Comparison of ENCODE assay signal across 18 cellular contexts in genomic region chr2:47640356-47640755, GRCh38.
"Had no signal": no experiment of that assay in that cellular context is flagged by ENCODE, and none has a peak within 500 bp of the region (broad histone marks: within the 10 kb centered on the region; RNA-seq: fewer than 3 reads in every experiment).

No MANE protein-coding gene starts in this region.

- H3K4me3 ChIP-seq: SJCRH30 had no signal

- H3K27ac ChIP-seq: RWPE1, SJCRH30 had no signal

- H3K4me1 ChIP-seq: SJCRH30 had no signal

- H3K9me3 ChIP-seq: SJCRH30 had no signal

- ATAC-seq: Panc1, SK-N-SH treated with all-trans-retinoic acid at 6 μM for 48 hours had no signal

- DNase-seq: KBM-7, MV-4-11, NCI-H1048, NCI-H1105, NCI-H1436 treated with DMSO at 0.1 percent for 48 hours, NCI-H1694, NCI-H187 treated with DMSO at 0.1 percent for 48 hours, NCI-H2029 treated with DMSO at 0.1 percent for 48 hours, NCI-H2227 treated with DMSO at 0.1 percent for 48 hours, NCI-H510A, NCI-H524 treated with DMSO at 0.1 percent for 48 hours, NCI-H774, PC-3, SHP77 treated with DMSO at 0.1 percent for 48 hours, SJCRH30 had no signal

- H3K36me3 ChIP-seq: SJCRH30 had no signal
